10 cellular contexts compared by ENCODE assay signal in the genomic region with DNA sequence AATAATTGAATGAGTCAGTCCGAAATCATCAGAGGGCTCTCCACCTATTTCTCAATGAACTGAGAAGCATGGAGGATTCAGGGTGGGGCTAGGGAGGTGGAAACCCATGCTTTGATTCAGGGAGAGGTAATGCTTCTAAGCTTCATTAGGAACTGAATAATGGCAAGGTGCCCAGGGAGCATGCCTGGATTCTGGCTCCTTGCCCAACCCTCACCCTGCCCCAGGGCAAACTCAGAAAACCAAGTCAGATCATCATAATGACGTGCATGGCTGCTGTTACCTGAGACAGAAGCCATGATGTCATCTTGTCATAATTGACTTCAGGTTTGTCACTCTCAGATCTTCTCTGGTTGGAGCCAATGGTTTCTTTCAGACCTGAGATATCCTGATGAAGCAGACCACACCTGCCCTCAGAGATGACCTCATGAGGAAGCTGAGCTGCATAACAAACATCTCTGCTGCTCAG.
DNase-seq lines count a peak whose midpoint lies in the region; ATAC-seq and TF ChIP-seq lines count a peak whose summit lies in the region.
"Had no signal": no experiment of that assay in that cellular context is flagged by ENCODE, and none has a peak within 500 bp of the region (broad histone marks: within the 10 kb centered on the region; RNA-seq: fewer than 3 reads in every experiment).

No MANE protein-coding gene starts in this region.

- peaks cover 2% of the 10 kb centered on the region for H3K27me3 Mint-ChIP-seq in activated naive CD8-positive, alpha-beta T cell treated with anti-CD3 and anti-CD28 coated beads, Interleukin-2, amount 50 U/mL, for 24 hours
- peaks cover 8% of the 10 kb centered on the region for H3K27me3 Mint-ChIP-seq in activated naive CD8-positive, alpha-beta T cell treated with anti-CD3 and anti-CD28 coated beads for 36 hours
- H3K27me3 Mint-ChIP-seq in type B pancreatic cell, result no peaks in the 10 kb centered on the region

- H3K27ac Mint-ChIP-seq in activated naive CD8-positive, alpha-beta T cell treated with anti-CD3 and anti-CD28 coated beads, Interleukin-2, amount 50 U/mL, for 24 hours, result peak overlapping the region; percentile 19
- no peak overlapping the region for H3K27ac Mint-ChIP-seq in activated naive CD8-positive, alpha-beta T cell treated with anti-CD3 and anti-CD28 coated beads for 36 hours
- H3K27ac Mint-ChIP-seq in type B pancreatic cell, result peak overlapping the region; percentile 97
- H3K27ac Mint-ChIP-seq: CD4-positive, alpha-beta T cell had no signal

- intact Hi-C loops in transverse colon (cut with DNase I; ENCODE audit: low total_unique reads), result no loop called here

- in situ Hi-C loops in transverse colon (cut with MboI; ENCODE audit: low pct_ligation_motif_present in 1 of 4, low pct_unique_long_range_greater_than_20kb in 1 of 4, low sequenced_read_pairs in 3 of 4), result no loop called here

- no peak for DNase-seq in activated naive CD8-positive, alpha-beta T cell treated with anti-CD3 and anti-CD28 coated beads, Interleukin-2, amount 50 U/mL, for 24 hours
- no peak for DNase-seq in activated naive CD8-positive, alpha-beta T cell treated with anti-CD3 and anti-CD28 coated beads for 36 hours
- DNase-seq in NCI-H226, result peak; percentile 95
- peak; percentile 92 for DNase-seq in epithelial cell of proximal tubule (ENCODE audit: low read depth)
- DNase-seq in type B pancreatic cell (ENCODE audit: extremely low spot score, unreplicated experiment), result peak; percentile 79
- DNase-seq in transverse colon, result no peak
- DNase-seq in occipital lobe (lab: John Stamatoyannopoulos, UW), result no peak
- DNase-seq: CD4-positive, alpha-beta T cell; stimulated activated CD4-positive, alpha-beta T cell treated with anti-CD3 and anti-CD28 coated beads, Interleukin-4, amount 100 ng/mL, for 24 hours had no signal

- peaks cover 12% of the 10 kb centered on the region for H3K4me1 Mint-ChIP-seq in activated naive CD8-positive, alpha-beta T cell treated with anti-CD3 and anti-CD28 coated beads, Interleukin-2, amount 50 U/mL, for 24 hours
- H3K4me1 Mint-ChIP-seq in activated naive CD8-positive, alpha-beta T cell treated with anti-CD3 and anti-CD28 coated beads for 36 hours, result peaks cover 4% of the 10 kb centered on the region
- H3K4me1 Mint-ChIP-seq in type B pancreatic cell (ENCODE audit: unreplicated experiment), result no peaks in the 10 kb centered on the region

- WGBS in transverse colon (ENCODE audit: low coverage in 1 of 2), 2 donors, result 47 to 86% methylated on average over 1 to 2 of the region's 2 CpGs

- no peaks in the 10 kb centered on the region for H3K9me3 ChIP-seq in transverse colon

- peak; percentile 72 for ATAC-seq in activated naive CD8-positive, alpha-beta T cell treated with anti-CD3 and anti-CD28 coated beads, Interleukin-2, amount 50 U/mL, for 24 hours
- ATAC-seq in GM18519 (IDR thresholded peaks at IDR 0.05; ENCODE audit: low FRiP score, unreplicated experiment), result no peak

- TF ChIP-seq CTCF in epithelial cell of proximal tubule (conservative IDR thresholded peaks at IDR 0.05; ENCODE audit: low read depth, low read length), result no peak
- TF ChIP-seq CTCF in type B pancreatic cell (conservative IDR thresholded peaks at IDR 0.05), result no peak
- TF ChIP-seq CTCF in transverse colon (IDR thresholded peaks at IDR 0.05), result no peak

- no peaks in the 10 kb centered on the region for H3K27me3 ChIP-seq in transverse colon

- no peak for TF ChIP-seq EP300 in transverse colon (IDR thresholded peaks at IDR 0.05; ENCODE audit: low read depth)

- no peak overlapping the region for H3K4me3 ChIP-seq in epithelial cell of proximal tubule (ENCODE audit: low read depth, low read length)
- no peak overlapping the region for H3K4me3 ChIP-seq in transverse colon

- no peak overlapping the region for H3K4me3 Mint-ChIP-seq in activated naive CD8-positive, alpha-beta T cell treated with anti-CD3 and anti-CD28 coated beads, Interleukin-2, amount 50 U/mL, for 24 hours
- no peak overlapping the region for H3K4me3 Mint-ChIP-seq in activated naive CD8-positive, alpha-beta T cell treated with anti-CD3 and anti-CD28 coated beads for 36 hours
- peak overlapping the region; percentile 15 for H3K4me3 Mint-ChIP-seq in type B pancreatic cell
- H3K4me3 Mint-ChIP-seq: CD4-positive, alpha-beta T cell had no signal

- H3K36me3 ChIP-seq in transverse colon, result no peaks in the 10 kb centered on the region

- no peaks in the 10 kb centered on the region for H3K36me3 Mint-ChIP-seq in activated naive CD8-positive, alpha-beta T cell treated with anti-CD3 and anti-CD28 coated beads, Interleukin-2, amount 50 U/mL, for 24 hours (ENCODE audit: low read depth)
- H3K36me3 Mint-ChIP-seq in activated naive CD8-positive, alpha-beta T cell treated with anti-CD3 and anti-CD28 coated beads for 36 hours, result no peaks in the 10 kb centered on the region
- H3K36me3 Mint-ChIP-seq in type B pancreatic cell, result no peaks in the 10 kb centered on the region

- H3K27ac ChIP-seq in transverse colon, result no peak overlapping the region

- no peak for TF ChIP-seq POLR2A in transverse colon (IDR thresholded peaks at IDR 0.05)

- peaks cover 0 to 3% (median 0%) of the 10 kb centered on the region in 4 donors for H3K4me1 ChIP-seq in transverse colon

- H3K9me3 Mint-ChIP-seq in activated naive CD8-positive, alpha-beta T cell treated with anti-CD3 and anti-CD28 coated beads, Interleukin-2, amount 50 U/mL, for 24 hours, result no peaks in the 10 kb centered on the region
- no peaks in the 10 kb centered on the region for H3K9me3 Mint-ChIP-seq in activated naive CD8-positive, alpha-beta T cell treated with anti-CD3 and anti-CD28 coated beads for 36 hours
- peaks cover 8% of the 10 kb centered on the region for H3K9me3 Mint-ChIP-seq in type B pancreatic cell
- H3K9me3 Mint-ChIP-seq: CD4-positive, alpha-beta T cell had no signal

Comparison
In these comparisons a context has a peak if more than half of its experiments do, and no peak if none do; other contexts are left out.
1. DNase-seq: peak in NCI-H226 (single experiment), epithelial cell of proximal tubule (single experiment) and type B pancreatic cell (single experiment); none in activated naive CD8-positive, alpha-beta T cell treated with anti-CD3 and anti-CD28 coated beads, Interleukin-2, amount 50 U/mL, for 24 hours (single experiment), activated naive CD8-positive, alpha-beta T cell treated with anti-CD3 and anti-CD28 coated beads for 36 hours (single experiment), transverse colon (single experiment) and occipital lobe (single experiment).